Comparison of ENCODE assay signal across 8 cellular contexts in genomic region chr13:95535243-95535642, GRCh38. TPM values are rescaled to one million over a fixed set of nuclear protein-coding genes. Genes with fewer than 3 reads are reported as not detected.
DNase-seq lines count a peak whose midpoint lies in the region; ATAC-seq and TF ChIP-seq lines count a peak whose summit lies in the region.

No MANE protein-coding gene starts in this region.

- 76 to 77% (median 76%) methylated on average over 3 of the region's 3 CpGs for WGBS in ovary, 3 donors
- WGBS in aorta, 2 donors = 55 to 61% methylated on average over 3 of the region's 3 CpGs

- TF ChIP-seq EP300 in ovary (IDR thresholded peaks at IDR 0.05) = no peak

- H3K27me3 ChIP-seq in ovary = no peaks in the 10 kb centered on the region
- H3K27me3 ChIP-seq in aorta (ENCODE audit: control insufficient read depth in 1 of 2, insufficient read depth in 2 of 2, low read length in 1 of 2) = no peaks in the 10 kb centered on the region

- H3K27ac ChIP-seq in ovary = no peak overlapping the region
- H3K27ac ChIP-seq in aorta (ENCODE audit: low read depth in 1 of 2, low read length in 2 of 2) = no peak overlapping the region

- TF ChIP-seq CTCF in fibroblast of pulmonary artery (IDR thresholded peaks at IDR 0.05; ENCODE audit: low read length, missing control alignments) = no peak
- no peak for TF ChIP-seq CTCF in ovary (IDR thresholded peaks at IDR 0.05)

- H3K4me3 ChIP-seq in fibroblast of pulmonary artery (replicated peaks; ENCODE audit: low read depth, low read length) (no peak overlapping the region), ovary (no peak overlapping the region), aorta (ENCODE audit: low read length in 2 of 2) (no peak overlapping the region)

- H3K4me1 ChIP-seq in ovary (ENCODE audit: insufficient read depth) = no peaks in the 10 kb centered on the region
- H3K4me1 ChIP-seq in aorta (ENCODE audit: control insufficient read depth in 1 of 2, insufficient read depth in 2 of 2, low read length in 2 of 2) = peaks cover 0 to 2% of the 10 kb centered on the region in 2 donors

- intact Hi-C loops in ovary (cut with DNase I) = no loop called here
- intact Hi-C loops in aorta (cut with DNase I) = loop anchor here in 1 of 2 donors (10.0 kb wide), 1 partner anchor 300 kb away; no protein-coding TSS in a partner anchor

- DNase-seq in AG08395 (ENCODE audit: low spot score) = peak; percentile 13
- DNase-seq in NCI-H345 (lab: John Stamatoyannopoulos, UW) = peak; percentile 66
- peak; percentile 50 for DNase-seq in fibroblast of pulmonary artery (ENCODE audit: low read depth)
- DNase-seq in ovary = no peak
- DNase-seq in hepatic stellate cell (ENCODE audit: low spot score) = no peak
- no peak for DNase-seq in NCI-H1048 (lab: John Stamatoyannopoulos, UW)
- DNase-seq in aorta = no peak

- ATAC-seq in GM19463 (IDR thresholded peaks at IDR 0.05; ENCODE audit: unreplicated experiment) = peak; percentile 61
- no peak for ATAC-seq in aorta (ENCODE audit: low FRiP score)

- H3K36me3 ChIP-seq in ovary = no peaks in the 10 kb centered on the region
- H3K36me3 ChIP-seq in aorta (ENCODE audit: control insufficient read depth in 1 of 2, insufficient read depth in 2 of 2, low read length in 1 of 2) = no peaks in the 10 kb centered on the region

- H3K9me3 ChIP-seq in ovary = no peaks in the 10 kb centered on the region
- no peaks in the 10 kb centered on the region for H3K9me3 ChIP-seq in aorta (ENCODE audit: control insufficient read depth, low read length)

- no peak for TF ChIP-seq POLR2A in ovary (IDR thresholded peaks at IDR 0.05)

RNA-seq across cellular contexts. Expression of gene CLDN10, which starts 17.3 kb away (rescaled TPM):
- total RNA-seq in ovary = 10 to 100 TPM in 1 of 7 donors, 1 to 10 TPM in 4, under 1 TPM in 1, not detected in 1; 0.45 to 28.7 (median 1.5) TPM
- polyA plus RNA-seq in ovary = 1 to 10 TPM in 1 of 2 donors, under 1 TPM in 1; 0.68 to 2.4 TPM
- total RNA-seq in aorta = under 1 TPM in 1 of 2 donors, not detected in 1; 0.66 TPM
- polyA plus RNA-seq in aorta = under 1 TPM; 0.56 to 0.63 TPM

Comparison
In these comparisons a context has a peak if more than half of its experiments do, and no peak if none do; other contexts are left out.
1. DNase-seq: peak in AG08395 (single experiment), NCI-H345 (single experiment) and fibroblast of pulmonary artery (single experiment); none in ovary (0 of 5), hepatic stellate cell (single experiment), NCI-H1048 (single experiment) and aorta (0 of 2).